34 cellular contexts compared by ENCODE assay signal in genomic region chr10:13420532-13421307, GRCh38.
"Had no signal": no experiment of that assay in that cellular context is flagged by ENCODE, and none has a peak within 500 bp of the region (broad histone marks: within the 10 kb centered on the region; RNA-seq: fewer than 3 reads in every experiment).

No MANE protein-coding gene starts in this region.

- H3K4me3 ChIP-seq: adrenal gland, body of pancreas, breast epithelium, Peyer's patch had no signal

- DNase-seq: activated CD4-positive, alpha-beta T cell treated with anti-CD3 and anti-CD28 coated beads for 1 hour; activated CD4-positive, alpha-beta T cell treated with anti-CD3 and anti-CD28 coated beads for 48 hours; activated CD4-positive, CD25-positive, alpha-beta regulatory T cell; activated CD8-positive, alpha-beta T cell treated with anti-CD3 and anti-CD28 coated beads for 36 hours; activated gamma-delta T cell treated with Interleukin-2 at 50 U/mL for 16 hours; activated naive CD4-positive, alpha-beta T cell treated with anti-CD3 and anti-CD28 coated beads for 36 hours; activated T-cell treated with anti-CD3 and anti-CD28 coated beads for 4 hours; activated T-cell treated with anti-CD3 and anti-CD28 coated beads, Interleukin-2, amount 50 U/mL, for 4 hours; adrenal gland; body of pancreas; NCI-H1048; NCI-H1105 treated with DMSO at 0.1 percent for 48 hours; NCI-H1436; NCI-H1694; NCI-H1930; NCI-H2081 treated with DMSO at 0.1 percent for 48 hours; NCI-H2227 treated with DMSO at 0.1 percent for 48 hours; NCI-H446; NCI-H510A treated with DMSO at 0.1 percent for 48 hours; NCI-H526 treated with DMSO at 0.1 percent for 48 hours; NCI-H82; NK-92 treated with Interleukin-12 subunit alpha and Interleukin-12 subunit beta, amount 100 ng/mL, for 24 hours; PC-3; Peyer's patch; SIG-M5; T-cell; T-helper 17 cell had no signal

- H3K36me3 ChIP-seq: adrenal gland, breast epithelium, Peyer's patch had no signal

- ATAC-seq: activated CD8-positive, alpha-beta T cell treated with anti-CD3 and anti-CD28 coated beads for 36 hours; activated naive CD4-positive, alpha-beta T cell treated with anti-CD3 and anti-CD28 coated beads, Interleukin-2, amount 50 U/mL, for 72 hours; activated T-cell treated with anti-CD3 and anti-CD28 coated beads, Interleukin-2, amount 50 U/mL, for 4 hours; body of pancreas; PC-3; Right ventricle myocardium inferior; SK-N-SH treated with all-trans-retinoic acid at 6 μM for 48 hours; T-cell; T-helper 17 cell had no signal

- H3K9me3 Mint-ChIP-seq: activated naive CD4-positive, alpha-beta T cell treated with anti-CD3 and anti-CD28 coated beads for 36 hours; activated naive CD4-positive, alpha-beta T cell treated with anti-CD3 and anti-CD28 coated beads, Interleukin-2, amount 50 U/mL, for 72 hours; activated T-cell treated with anti-CD3 and anti-CD28 coated beads, Interleukin-2, amount 50 U/mL, for 4 hours; activated T-helper 1 cell treated with anti-CD3 and anti-CD28 coated beads, Interleukin-12 subunit alpha, Interleukin-12 subunit beta, Interleukin-2, Interleukin-4 antibody, amounts not matched to agents 30 ng/mL and 10 ng/mL and 1 ng/mL, durations not matched to agents 14 hours and 24 hours and 36 hours had no signal

- H3K36me3 Mint-ChIP-seq: activated naive CD4-positive, alpha-beta T cell treated with anti-CD3 and anti-CD28 coated beads, Interleukin-2, amount 50 U/mL, for 72 hours; T-cell had no signal

- H3K4me1 ChIP-seq: adrenal gland, body of pancreas, breast epithelium, Peyer's patch had no signal

- H3K4me1 Mint-ChIP-seq: T-cell, T-helper 17 cell had no signal

- H3K27ac Mint-ChIP-seq: activated CD8-positive, alpha-beta T cell treated with anti-CD3 and anti-CD28 coated beads for 36 hours; activated naive CD4-positive, alpha-beta T cell treated with anti-CD3 and anti-CD28 coated beads for 36 hours; activated naive CD4-positive, alpha-beta T cell treated with anti-CD3 and anti-CD28 coated beads, Interleukin-2, amount 50 U/mL, for 72 hours; activated T-helper 1 cell treated with anti-CD3 and anti-CD28 coated beads, Interleukin-12 subunit alpha, Interleukin-12 subunit beta, Interleukin-2, Interleukin-4 antibody, amounts not matched to agents 30 ng/mL and 10 ng/mL and 1 ng/mL, durations not matched to agents 14 hours and 24 hours and 36 hours; T-cell; T-helper 17 cell had no signal

- H3K4me3 Mint-ChIP-seq: activated CD8-positive, alpha-beta T cell treated with anti-CD3 and anti-CD28 coated beads for 36 hours; activated naive CD4-positive, alpha-beta T cell treated with anti-CD3 and anti-CD28 coated beads for 36 hours; activated T-cell treated with anti-CD3 and anti-CD28 coated beads, Interleukin-2, amount 50 U/mL, for 4 hours; activated T-helper 1 cell treated with anti-CD3 and anti-CD28 coated beads, Interleukin-12 subunit alpha, Interleukin-12 subunit beta, Interleukin-2, Interleukin-4 antibody, amounts not matched to agents 30 ng/mL and 10 ng/mL and 1 ng/mL, durations not matched to agents 14 hours and 24 hours and 36 hours; T-cell; T-helper 17 cell had no signal

- H3K9me3 ChIP-seq: adrenal gland, body of pancreas, breast epithelium had no signal

- H3K27ac ChIP-seq: adrenal gland, body of pancreas, breast epithelium, Peyer's patch, RWPE1, VCaP had no signal

- H3K27me3 ChIP-seq: adrenal gland, body of pancreas, breast epithelium, Peyer's patch had no signal
